In genomic region chr3:141530133-141530768, GRCh38 we compare ENCODE assay signal across 8 cellular contexts. TPM values are rescaled to one million over a fixed set of nuclear protein-coding genes. Genes with fewer than 3 reads are reported as not detected.
DNase-seq lines count a peak whose midpoint lies in the region; ATAC-seq and TF ChIP-seq lines count a peak whose summit lies in the region.

No MANE protein-coding gene starts in this region.

- no peak for TF ChIP-seq EP300 in transverse colon (IDR thresholded peaks at IDR 0.05; ENCODE audit: low read depth)

- H3K27me3 ChIP-seq in CD4-positive, CD25-positive, alpha-beta regulatory T cell (ENCODE audit: control insufficient read depth, insufficient read depth, low read length): no peaks in the 10 kb centered on the region
- no peaks in the 10 kb centered on the region for H3K27me3 ChIP-seq in transverse colon

- H3K4me1 ChIP-seq in CD4-positive, CD25-positive, alpha-beta regulatory T cell (ENCODE audit: control insufficient read depth, insufficient read depth, low read length, poor library complexity, severe bottlenecking): peaks cover 75% of the 10 kb centered on the region
- peaks cover 0 to 25% (median 2%) of the 10 kb centered on the region in 4 donors for H3K4me1 ChIP-seq in transverse colon

- H3K27ac ChIP-seq in CD4-positive, CD25-positive, alpha-beta regulatory T cell (ENCODE audit: insufficient read depth, low read length, poor library complexity, severe bottlenecking): peak overlapping the region; percentile 91
- H3K27ac ChIP-seq in transverse colon: peak overlapping the region in 2 of 4 donors; percentile 33 to 37

- peak overlapping the region; percentile 81 for H3K4me3 ChIP-seq in CD4-positive, CD25-positive, alpha-beta regulatory T cell (ENCODE audit: low read depth, low read length)
- H3K4me3 ChIP-seq in cardiac fibroblast (replicated peaks in 1 of 2; ENCODE audit: low read depth in 2 of 2, low read length in 2 of 2) (no peak overlapping the region), transverse colon (no peak overlapping the region)

- peaks cover 27% of the 10 kb centered on the region for H3K36me3 ChIP-seq in CD4-positive, CD25-positive, alpha-beta regulatory T cell (ENCODE audit: control insufficient read depth, insufficient read depth, low read length)
- H3K36me3 ChIP-seq in transverse colon: peaks cover 0 to 7% (median under 1%) of the 10 kb centered on the region in 4 donors

- peaks cover 0 to under 1% (median 0%) of the 10 kb centered on the region in 7 donors for H3K9me3 Mint-ChIP-seq in CD4-positive, CD25-positive, alpha-beta regulatory T cell
- no peaks in the 10 kb centered on the region for H3K9me3 Mint-ChIP-seq in nephron

- peaks cover 0 to 1% of the 10 kb centered on the region in 2 experiments for H3K9me3 ChIP-seq in CD4-positive, CD25-positive, alpha-beta regulatory T cell (ENCODE audit: control insufficient read depth in 2 of 2, low read length in 2 of 2)
- H3K9me3 ChIP-seq in transverse colon: no peaks in the 10 kb centered on the region

- peak overlapping the region; percentile 75 to 93 (median 86) for H3K4me3 Mint-ChIP-seq in CD4-positive, CD25-positive, alpha-beta regulatory T cell
- H3K4me3 Mint-ChIP-seq in nephron: no peak overlapping the region

- ATAC-seq in CD4-positive, CD25-positive, alpha-beta regulatory T cell (ENCODE audit: low read depth in 2 of 2): peak; percentile 55 to 68
- ATAC-seq in SK-N-SH treated with all-trans-retinoic acid at 6 μM for 48 hours: no peak; the same call in 2 of the 3 replicates

- peaks cover 18% of the 10 kb centered on the region for H3K36me3 Mint-ChIP-seq in CD4-positive, CD25-positive, alpha-beta regulatory T cell
- H3K36me3 Mint-ChIP-seq in nephron (ENCODE audit: low read depth): peaks cover 5% of the 10 kb centered on the region

- H3K27ac Mint-ChIP-seq in CD4-positive, CD25-positive, alpha-beta regulatory T cell: peak overlapping the region; percentile 74 to 98 (median 94)
- peak overlapping the region; percentile 74 to 85 (median 75) for H3K27ac Mint-ChIP-seq in nephron

- peaks cover 56 to 87% (median 70%) of the 10 kb centered on the region in 4 donors for H3K4me1 Mint-ChIP-seq in CD4-positive, CD25-positive, alpha-beta regulatory T cell
- peaks cover 14% of the 10 kb centered on the region for H3K4me1 Mint-ChIP-seq in nephron

- TF ChIP-seq CTCF in cardiac fibroblast (IDR thresholded peaks at IDR 0.05; ENCODE audit: low read depth, low read length) (no peak), nephron (IDR thresholded peaks at IDR 0.05; ENCODE audit: unreplicated experiment in 3 of 3) (no peak), transverse colon (IDR thresholded peaks at IDR 0.05) (no peak)

- H3K27me3 Mint-ChIP-seq in CD4-positive, CD25-positive, alpha-beta regulatory T cell: no peaks in the 10 kb centered on the region
- H3K27me3 Mint-ChIP-seq in nephron (ENCODE audit: low read depth): no peaks in the 10 kb centered on the region

- no peak for TF ChIP-seq POLR2A in transverse colon (IDR thresholded peaks at IDR 0.05)

- intact Hi-C loops in transverse colon (cut with DNase I; ENCODE audit: low total_unique reads): no loop called here

- 49 to 67% methylated on average over 2 of the region's 2 CpGs for WGBS in transverse colon (ENCODE audit: low coverage in 1 of 2), 2 donors

- DNase-seq in CD4-positive, CD25-positive, alpha-beta regulatory T cell: peak in 1 of 3 donors; percentile 61
- DNase-seq in MV-4-11 (lab: John Stamatoyannopoulos, UW) (peak; percentile 53), cardiac fibroblast (ENCODE audit: low read depth in 2 of 2) (peak; percentile 79 to 84), RPMI8226 (no peak), NCI-H146 treated with DMSO at 0.1 percent for 48 hours (lab: John Stamatoyannopoulos, UW; ENCODE audit: unreplicated experiment) (no peak), transverse colon (no peak)

- in situ Hi-C loops in transverse colon (cut with MboI; ENCODE audit: low pct_ligation_motif_present in 1 of 4, low pct_unique_long_range_greater_than_20kb in 1 of 4, low sequenced_read_pairs in 3 of 4): no loop called here

TF ChIP-seq in SK-N-SH treated with all-trans-retinoic acid at 6 μM for 48 hours, 23 proteins besides CTCF, POLR2A, EP300 and RAD21:
- TF ChIP-seq ZC3H10 (CRISPR knock-in tag; IDR thresholded peaks at IDR 0.05) (no peak), TCF4 (CRISPR knock-in tag; IDR thresholded peaks at IDR 0.05; ENCODE audit: borderline replicate concordance) (no peak), OSR1 (CRISPR knock-in tag; IDR thresholded peaks at IDR 0.05) (no peak), TSHZ2 (CRISPR knock-in tag; IDR thresholded peaks at IDR 0.05) (no peak), SNAI2 (CRISPR knock-in tag; IDR thresholded peaks at IDR 0.05) (no peak), ZNF8 (CRISPR knock-in tag; IDR thresholded peaks at IDR 0.05) (no peak), ISL1 (CRISPR knock-in tag; IDR thresholded peaks at IDR 0.05) (no peak), CREB5 (CRISPR knock-in tag; IDR thresholded peaks at IDR 0.05; ENCODE audit: low read depth) (no peak), POU6F1 (CRISPR knock-in tag; IDR thresholded peaks at IDR 0.05; ENCODE audit: borderline replicate concordance, low read depth) (no peak), CSDC2 (CRISPR knock-in tag; IDR thresholded peaks at IDR 0.05) (no peak), ESRRG (CRISPR knock-in tag; IDR thresholded peaks at IDR 0.05) (no peak)

RNA-seq across cellular contexts. Expression of gene RASA2, which starts 43.4 kb away (rescaled TPM):
- 93.5 TPM for total RNA-seq in CD4-positive, CD25-positive, alpha-beta regulatory T cell
- polyA plus RNA-seq in CD4-positive, CD25-positive, alpha-beta regulatory T cell: 10 to 100 TPM; 46.5 to 72.5 (median 56.6) TPM
- total RNA-seq in transverse colon: 10 to 100 TPM in 3 of 4 donors, 1 to 10 TPM in 1; 9.0 to 70.3 (median 21.5) TPM

Comparison
In these comparisons a context has a peak if more than half of its experiments do, and no peak if none do; other contexts are left out.
1. DNase-seq: peak in MV-4-11 (single experiment) and cardiac fibroblast (2 of 2); none in RPMI8226 (single experiment), NCI-H146 treated with DMSO at 0.1 percent for 48 hours (single experiment) and transverse colon (single experiment).
2. H3K4me3 Mint-ChIP-seq: peak in CD4-positive, CD25-positive, alpha-beta regulatory T cell (4 of 4); none in nephron (0 of 3).